ENCODE assay signal across 8 cellular contexts in the genomic region with DNA sequence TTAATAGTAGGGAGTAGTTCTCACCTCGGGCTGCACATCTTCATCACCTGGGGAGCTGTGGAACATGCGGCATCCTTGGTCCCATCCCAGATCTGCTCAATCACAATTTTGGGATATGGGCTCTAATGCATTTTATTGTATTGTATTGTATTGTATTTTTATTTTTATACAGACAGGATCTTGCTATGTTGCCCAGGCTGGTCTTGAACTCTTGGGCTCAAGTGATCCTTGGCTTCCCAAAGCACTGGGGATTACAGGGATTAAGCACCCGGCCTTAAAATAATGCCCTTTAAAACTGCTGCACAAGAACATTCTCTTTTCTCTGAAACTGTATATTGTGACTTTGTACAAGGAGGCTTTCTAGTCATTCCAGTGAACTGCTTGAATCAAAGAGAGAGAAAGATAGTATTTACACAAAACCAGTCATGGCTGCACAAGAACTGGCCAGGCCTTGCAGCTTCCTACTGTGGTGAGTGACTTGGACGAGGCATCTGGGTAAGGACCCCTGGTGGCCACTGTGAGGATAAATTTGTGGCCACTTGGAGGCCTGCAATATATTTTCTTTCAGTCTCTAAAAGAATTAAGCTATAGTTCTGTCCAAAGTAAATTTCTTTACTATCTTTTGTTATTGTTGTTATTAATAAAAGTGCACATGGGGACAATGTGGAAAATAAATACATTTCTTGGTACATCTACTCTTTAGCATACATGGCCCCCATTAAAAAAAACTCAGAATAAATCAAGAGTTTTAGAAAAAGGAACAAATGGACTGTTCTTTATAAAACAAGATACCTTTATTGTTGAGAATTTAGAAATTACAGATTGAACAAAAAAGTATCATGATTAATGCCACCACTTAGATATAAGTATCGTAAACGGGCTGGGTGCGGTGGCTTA.
A peak's percentile ranks its signal among the peaks of the same experiment; 100 is the strongest.
DNase-seq lines count a peak whose midpoint lies in the region; ATAC-seq lines count a peak whose summit lies in the region.

No MANE protein-coding gene starts in this region.

- ATAC-seq in HG02642 (IDR thresholded peaks at IDR 0.05; ENCODE audit: poor library complexity, unreplicated experiment) = peak; percentile 71
- ATAC-seq in GM21717 (IDR thresholded peaks at IDR 0.05; ENCODE audit: unreplicated experiment) = no peak

- peak; percentile 83 for DNase-seq in GM03348 (ENCODE audit: low spot score)
- DNase-seq in NCI-H2227 treated with DMSO at 0.1 percent for 48 hours (lab: John Stamatoyannopoulos, UW) = peak; percentile 49
- DNase-seq in activated CD4-positive, CD25-positive, alpha-beta regulatory T cell (lab: John Stamatoyannopoulos, UW) = peak in 3 of 4 experiments; percentile 26 to 45 (median 26)
- DNase-seq in central memory CD4-positive, alpha-beta T cell = peak; percentile 48
- peak; percentile 79 for DNase-seq in kidney tubule cell (ENCODE audit: low spot score)
- DNase-seq in stimulated activated CD4-positive, alpha-beta T cell treated with anti-CD3 and anti-CD28 coated beads, Interleukin-4, amount 100 ng/mL, for 1 hour = peak; percentile 53

Comparison
In these comparisons a context has a peak if more than half of its experiments do, and no peak if none do; other contexts are left out.
1. DNase-seq: peak in every context shown above with its lines; median percentile 83 in GM03348; 79 in kidney tubule cell; 53 in stimulated activated CD4-positive, alpha-beta T cell treated with anti-CD3 and anti-CD28 coated beads, Interleukin-4, amount 100 ng/mL, for 1 hour; 49 in NCI-H2227 treated with DMSO at 0.1 percent for 48 hours; 48 in central memory CD4-positive, alpha-beta T cell; 26 in activated CD4-positive, CD25-positive, alpha-beta regulatory T cell.